Comparison of ENCODE assay signal across 14 cellular contexts in genomic region chr20:43744121-43744520, GRCh38. TPM values are rescaled to one million over a fixed set of nuclear protein-coding genes. Genes with fewer than 3 reads are reported as not detected.
DNase-seq lines count a peak whose midpoint lies in the region; ATAC-seq, FAIRE-seq and TF ChIP-seq lines count a peak whose summit lies in the region.
"Had no signal": no experiment of that assay in that cellular context is flagged by ENCODE, and none has a peak within 500 bp of the region (broad histone marks: within the 10 kb centered on the region; RNA-seq: fewer than 3 reads in every experiment).

No MANE protein-coding gene starts in this region.

- H3K4ac ChIP-seq in IMR-90 (ENCODE audit: low read depth, low read length): no peak overlapping the region

- H4K8ac ChIP-seq in IMR-90 (ENCODE audit: low read depth in 2 of 2, low read length in 2 of 2): no peak overlapping the region

- H3K9me1 ChIP-seq in IMR-90 (ENCODE audit: insufficient read depth, low read length): no peaks in the 10 kb centered on the region

- TF ChIP-seq CTCF in HepG2 (CRISPR knock-in tag; IDR thresholded peaks at IDR 0.05): no peak
- TF ChIP-seq CTCF in right lobe of liver (IDR thresholded peaks at IDR 0.05): no peak
- no peak for TF ChIP-seq CTCF in IMR-90 (conservative IDR thresholded peaks at IDR 0.05; ENCODE audit: low read depth, low read length)
- TF ChIP-seq CTCF in upper lobe of right lung (IDR thresholded peaks at IDR 0.05): no peak
- TF ChIP-seq CTCF in GM13977 (IDR thresholded peaks at IDR 0.05; ENCODE audit: extremely low read depth, insufficient read depth, missing control alignments): no peak

- H3K56ac ChIP-seq in IMR-90 (ENCODE audit: extremely low read depth, insufficient read depth, low read length): no peak overlapping the region

- WGBS in HepG2 (ENCODE audit: low lambda C conversion rate): 7% methylated on average over 7 of the region's 7 CpGs
- WGBS in right lobe of liver (ENCODE audit: insufficient coverage, low coverage, low lambda C conversion rate, missing lambda C conversion rate): 80% methylated on average over 2 of the region's 7 CpGs
- 83% methylated on average over 1 of the region's 7 CpGs; no CpG with 5 or more reads in 1 of the 2 experiments for WGBS in IMR-90 (ENCODE audit: extremely low coverage in 2 of 2, insufficient read length in 1 of 2), 2 experiments

- in situ Hi-C loops in HepG2 (cut with HindIII; ENCODE audit: extremely low pct_ligation_motif_present, low pct_unique_long_range_greater_than_20kb) (no loop called here), IMR-90 (cut with MboI; ENCODE audit: low sequenced_read_pairs) (no loop called here), GM13977 (cut with MboI; ENCODE audit: low pct_unique_long_range_greater_than_20kb, low sequenced_read_pairs, unreplicated experiment) (no loop called here)

- no peaks in the 10 kb centered on the region for H3K79me2 ChIP-seq in HepG2 (ENCODE audit: insufficient read depth, low read length)

- no peak overlapping the region for H3K23ac ChIP-seq in IMR-90 (ENCODE audit: low read depth, low read length)

- H3K79me1 ChIP-seq in IMR-90 (ENCODE audit: low read depth in 1 of 2, low read length in 2 of 2): no peaks in the 10 kb centered on the region

- peaks cover 8% of the 10 kb centered on the region for H3K4me1 ChIP-seq in HepG2 (ENCODE audit: insufficient read depth, low read length)
- peaks cover 0 to 7% (median under 1%) of the 10 kb centered on the region in 4 donors for H3K4me1 ChIP-seq in right lobe of liver
- no peaks in the 10 kb centered on the region; the same call in 1 of the 2 replicates for H3K4me1 ChIP-seq in IMR-90 (ENCODE audit: control insufficient read depth, insufficient read depth, low read length)
- H3K4me1 ChIP-seq in upper lobe of right lung: peaks cover 6% of the 10 kb centered on the region
- no peaks in the 10 kb centered on the region for H3K4me1 ChIP-seq in CD8-positive, alpha-beta memory T cell (ENCODE audit: insufficient read depth, low read length)

- H2AK5ac ChIP-seq in IMR-90 (ENCODE audit: low read depth, low read length): no peak overlapping the region

- H3K36me3 ChIP-seq in HepG2 (replicated peaks in 1 of 2; ENCODE audit: control insufficient read depth in 1 of 2, insufficient read depth in 2 of 2, low read length in 2 of 2) (no peaks in the 10 kb centered on the region), right lobe of liver (no peaks in the 10 kb centered on the region), IMR-90 (ENCODE audit: control insufficient read depth, insufficient read depth, low read length) (no peaks in the 10 kb centered on the region), upper lobe of right lung (no peaks in the 10 kb centered on the region)
- H3K36me3 ChIP-seq in CD8-positive, alpha-beta memory T cell (ENCODE audit: insufficient read depth, low read length): no peaks in the 10 kb centered on the region

- H3K4me1 Mint-ChIP-seq in activated T-cell treated with anti-CD3 and anti-CD28 coated beads, Interleukin-2, amount 50 U/mL, for 72 hours (ENCODE audit: low read depth): peaks cover 17% of the 10 kb centered on the region
- H3K4me1 Mint-ChIP-seq in CD8-positive, alpha-beta memory T cell: no peaks in the 10 kb centered on the region
- H3K4me1 Mint-ChIP-seq: CD4-positive, alpha-beta memory T cell had no signal

- no peak overlapping the region for H2BK120ac ChIP-seq in IMR-90 (ENCODE audit: low read depth, low read length)

- CTCF ChIA-PET in HepG2 (lab: Yijun Ruan, JAX; ENCODE audit: low intra/inter-chr PET ratio, low total read pairs) (no interaction called here), IMR-90 (lab: Yijun Ruan, JAX) (no interaction called here)
- CTCF ChIA-PET in CD8-positive, alpha-beta memory T cell (lab: Charles Lee): interaction anchor here (0.7 kb wide), 1 partner anchor 338 kb away, joined by 3 read pairs; no protein-coding TSS in a partner anchor

- TF ChIP-seq POLR2A in HepG2 (IDR thresholded peaks at IDR 0.05; ENCODE audit: insufficient read depth in 1 of 2, low read depth in 2 of 2, low read length in 2 of 2): no peak
- no peak for TF ChIP-seq POLR2A in right lobe of liver (IDR thresholded peaks at IDR 0.05)
- TF ChIP-seq POLR2A in IMR-90 (IDR thresholded peaks at IDR 0.05; ENCODE audit: low read depth, low read length): no peak

- H2BK20ac ChIP-seq in IMR-90 (ENCODE audit: low read depth, low read length): no peak overlapping the region

- H4K91ac ChIP-seq in IMR-90 (ENCODE audit: insufficient read depth, low read depth, low read length): no peak overlapping the region

- DNase-seq in HepG2 (ENCODE audit: low spot score): no peak
- DNase-seq in right lobe of liver: no peak
- peak; percentile 72 for DNase-seq in IMR-90
- DNase-seq in activated T-cell treated with anti-CD3 and anti-CD28 coated beads, Interleukin-2, amount 50 U/mL, for 72 hours: peak; percentile 60 to 74
- DNase-seq in upper lobe of right lung: no peak
- no peak for DNase-seq in CD8-positive, alpha-beta memory T cell
- DNase-seq in GM13977 (ENCODE audit: low spot score): no peak
- DNase-seq: activated CD4-positive, alpha-beta T cell treated with anti-CD3 and anti-CD28 coated beads for 1 hour; CD4-positive, alpha-beta memory T cell; NCI-H146; posterior cingulate gyrus had no signal

- no peak overlapping the region for H3K27ac Mint-ChIP-seq in activated T-cell treated with anti-CD3 and anti-CD28 coated beads, Interleukin-2, amount 50 U/mL, for 72 hours
- H3K27ac Mint-ChIP-seq in CD8-positive, alpha-beta memory T cell: no peak overlapping the region
- H3K27ac Mint-ChIP-seq: memory B cell had no signal

- H3K18ac ChIP-seq in IMR-90 (ENCODE audit: low read depth, low read length): no peak overlapping the region

- peaks cover 17% of the 10 kb centered on the region for H3K27me3 Mint-ChIP-seq in activated T-cell treated with anti-CD3 and anti-CD28 coated beads, Interleukin-2, amount 50 U/mL, for 72 hours (ENCODE audit: low read depth)
- peaks cover 1 to 18% of the 10 kb centered on the region in 2 donors for H3K27me3 Mint-ChIP-seq in CD8-positive, alpha-beta memory T cell
- H3K27me3 Mint-ChIP-seq: memory B cell had no signal

- ATAC-seq in HepG2 (peak; percentile 47), right lobe of liver (no peak), IMR-90 (ENCODE audit: low read depth) (peak; percentile 50), upper lobe of right lung (peak; percentile 58), GM18873 (IDR thresholded peaks at IDR 0.05; ENCODE audit: low FRiP score, unreplicated experiment) (no peak)
- ATAC-seq in activated T-cell treated with anti-CD3 and anti-CD28 coated beads, Interleukin-2, amount 50 U/mL, for 72 hours (replicated peaks in 1 of 2): peak; percentile 97

- no peaks in the 10 kb centered on the region for H3K36me3 Mint-ChIP-seq in activated T-cell treated with anti-CD3 and anti-CD28 coated beads, Interleukin-2, amount 50 U/mL, for 72 hours (ENCODE audit: insufficient read depth in 2 of 2)
- no peaks in the 10 kb centered on the region for H3K36me3 Mint-ChIP-seq in CD8-positive, alpha-beta memory T cell
- H3K36me3 Mint-ChIP-seq: CD4-positive, alpha-beta memory T cell; memory B cell had no signal

- H3K27me3 ChIP-seq in HepG2 (ENCODE audit: control insufficient read depth in 1 of 2, insufficient read depth in 2 of 2, low read length in 2 of 2) (peaks cover 3 to 46% of the 10 kb centered on the region in 2 experiments; a peak in 4 of 5 replicates), right lobe of liver (no peaks in the 10 kb centered on the region), IMR-90 (ENCODE audit: control insufficient read depth, insufficient read depth, low read length) (no peaks in the 10 kb centered on the region; the same call in 1 of the 2 replicates), upper lobe of right lung (peaks cover 3% of the 10 kb centered on the region)
- peaks cover 6% of the 10 kb centered on the region for H3K27me3 ChIP-seq in CD8-positive, alpha-beta memory T cell (ENCODE audit: insufficient read depth, low read length, poor library complexity, severe bottlenecking)

- H3K27ac ChIP-seq in HepG2 (ENCODE audit: extremely low read length, insufficient read depth, low read length): no peak overlapping the region
- no peak overlapping the region for H3K27ac ChIP-seq in right lobe of liver
- H3K27ac ChIP-seq in IMR-90 (ENCODE audit: insufficient read depth, low read length): no peak overlapping the region
- no peak overlapping the region for H3K27ac ChIP-seq in upper lobe of right lung
- no peak overlapping the region for H3K27ac ChIP-seq in CD8-positive, alpha-beta memory T cell (ENCODE audit: low read depth, low read length)

- H4K5ac ChIP-seq in IMR-90 (ENCODE audit: low read depth, low read length): no peak overlapping the region

- TF ChIP-seq RAD21 in HepG2 (CRISPR knock-in tag; IDR thresholded peaks at IDR 0.05): no peak
- no peak for TF ChIP-seq RAD21 in IMR-90 (IDR thresholded peaks at IDR 0.05; ENCODE audit: low read length)

- H2BK15ac ChIP-seq in IMR-90 (ENCODE audit: low read depth, low read length): no peak overlapping the region

- FAIRE-seq in HepG2 (lab: Jason Lieb, UNC): no peak
- FAIRE-seq: GM12891 had no signal

- POLR2A ChIA-PET in HepG2 (lab: Yijun Ruan, JAX) (no interaction called here), IMR-90 (lab: Charles Lee; ENCODE audit: unreplicated experiment) (no interaction called here)
- POLR2A ChIA-PET in CD8-positive, alpha-beta memory T cell (lab: Charles Lee): no interaction called here

- no peak overlapping the region for H3K4me3 Mint-ChIP-seq in activated T-cell treated with anti-CD3 and anti-CD28 coated beads, Interleukin-2, amount 50 U/mL, for 72 hours
- no peak overlapping the region for H3K4me3 Mint-ChIP-seq in CD8-positive, alpha-beta memory T cell
- H3K4me3 Mint-ChIP-seq: CD4-positive, alpha-beta memory T cell; memory B cell had no signal

- H2AK9ac ChIP-seq in IMR-90 (replicated peaks; ENCODE audit: low read depth, low read length, poor library complexity): peak overlapping the region; percentile 45

- intact Hi-C loops in HepG2 (cut with micrococcal nuclease; ENCODE audit: unreplicated experiment): no loop called here
- intact Hi-C loops in right lobe of liver (cut with DNase I): no loop called here
- intact Hi-C loops in IMR-90 (cut with micrococcal nuclease): no loop called here
- intact Hi-C loops in upper lobe of right lung (cut with DNase I): no loop called here

- BruUV-seq in HepG2 (replicated peaks; lab: Mats Ljungman, UMichigan) (no TSS peak), IMR-90 (replicated peaks; lab: Mats Ljungman, UMichigan) (no TSS peak)

- H3K9ac ChIP-seq in HepG2 (ENCODE audit: insufficient read depth, low read depth, low read length) (no peak overlapping the region), IMR-90 (ENCODE audit: low read depth, low read length) (no peak overlapping the region)

- H2AFZ ChIP-seq in HepG2 (ENCODE audit: low read length): no peak overlapping the region
- H2AFZ ChIP-seq in IMR-90 (replicated peaks; ENCODE audit: low read length, poor library complexity): peak overlapping the region; percentile 66

- H4K20me1 ChIP-seq in HepG2 (ENCODE audit: insufficient read depth, low read length) (no peaks in the 10 kb centered on the region), IMR-90 (ENCODE audit: insufficient read depth, low read length) (no peaks in the 10 kb centered on the region)

- H3K4me2 ChIP-seq in HepG2 (ENCODE audit: low read depth, low read length) (no peak overlapping the region), IMR-90 (ENCODE audit: low read depth, low read length) (no peak overlapping the region)

- H3K14ac ChIP-seq in IMR-90 (replicated peaks; ENCODE audit: low read depth, low read length): no peak overlapping the region

- H3K9me3 ChIP-seq in HepG2 (ENCODE audit: low read length): no peaks in the 10 kb centered on the region
- H3K9me3 ChIP-seq in right lobe of liver: no peaks in the 10 kb centered on the region
- no peaks in the 10 kb centered on the region; the same call in 1 of the 2 replicates for H3K9me3 ChIP-seq in IMR-90 (ENCODE audit: control insufficient read depth, insufficient read depth, low read length)
- no peaks in the 10 kb centered on the region for H3K9me3 ChIP-seq in upper lobe of right lung
- H3K9me3 ChIP-seq in CD8-positive, alpha-beta memory T cell (ENCODE audit: low read length): no peaks in the 10 kb centered on the region

- H2BK5ac ChIP-seq in IMR-90 (ENCODE audit: low read depth, low read length, poor library complexity, severe bottlenecking): no peak overlapping the region

- no peaks in the 10 kb centered on the region for H3K9me3 Mint-ChIP-seq in activated T-cell treated with anti-CD3 and anti-CD28 coated beads, Interleukin-2, amount 50 U/mL, for 72 hours
- no peaks in the 10 kb centered on the region for H3K9me3 Mint-ChIP-seq in CD8-positive, alpha-beta memory T cell
- H3K9me3 Mint-ChIP-seq: CD4-positive, alpha-beta memory T cell; memory B cell had no signal

- no peak overlapping the region for H3K4me3 ChIP-seq in HepG2 (replicated peaks in 1 of 3; ENCODE audit: insufficient read depth in 1 of 3, low read depth in 2 of 3, low read length in 3 of 3)
- no peak overlapping the region for H3K4me3 ChIP-seq in right lobe of liver
- H3K4me3 ChIP-seq in IMR-90 (ENCODE audit: insufficient read depth, low read depth, low read length): no peak overlapping the region
- no peak overlapping the region for H3K4me3 ChIP-seq in upper lobe of right lung
- no peak overlapping the region for H3K4me3 ChIP-seq in CD8-positive, alpha-beta memory T cell (ENCODE audit: low read length)

- dilution Hi-C loops in IMR-90 (cut with HindIII; ENCODE audit: low sequenced_read_pairs, unreplicated experiment): no loop called here

- TF ChIP-seq EP300 in HepG2 (IDR thresholded peaks at IDR 0.05; ENCODE audit: low read depth in 2 of 2, low read length in 2 of 2): no peak
- no peak for TF ChIP-seq EP300 in HepG2 (CRISPR knock-in tag; IDR thresholded peaks at IDR 0.05; ENCODE audit: borderline replicate concordance)

RNA-seq across cellular contexts. Expression of gene GTSF1L, which starts 17.3 kb away (rescaled TPM):
- total RNA-seq in HepG2 (2016; rRNA removed; fragmentation: Illumina TruSeq; extraction: Trizol) (not detected in 2 replicates), right lobe of liver (not detected), IMR-90 (2012; rRNA removed) (not detected in 2 replicates), upper lobe of right lung (not detected)
- total RNA-seq in HepG2 (2016; cell fraction: cytosol; rRNA removed; fragmentation: Illumina TruSeq; extraction: Trizol; ENCODE audit: low read depth): not detected in 2 replicates
- total RNA-seq in HepG2 (2016; cell fraction: insoluble cytoplasmic fraction; rRNA removed; fragmentation: Illumina TruSeq; extraction: Trizol): not detected in 2 replicates
- not detected in 2 replicates for total RNA-seq in HepG2 (2016; cell fraction: membrane; rRNA removed; fragmentation: Illumina TruSeq; extraction: Trizol)
- not detected in 2 replicates for total RNA-seq in HepG2 (2016; cell fraction: nucleus; rRNA removed; fragmentation: Illumina TruSeq; extraction: Trizol)
- polyA plus RNA-seq in HepG2 (2011; rRNA removed) (not detected in 2 replicates), IMR-90 (2012; rRNA removed) (not detected in 2 replicates)
- polyA plus RNA-seq in HepG2 (2011; cell fraction: cytosol; rRNA removed): not detected in 2 replicates
- polyA plus RNA-seq in HepG2 (2011; cell fraction: nucleus; rRNA removed): not detected in 2 replicates
- not detected in 2 replicates for polyA plus RNA-seq in HepG2 (2012)
- not detected in 2 replicates for polyA plus RNA-seq in HepG2 (2016; cell fraction: cytosol; fragmentation: Illumina TruSeq; extraction: Trizol; ENCODE audit: low read depth)
- polyA plus RNA-seq in HepG2 (2016; cell fraction: insoluble cytoplasmic fraction; fragmentation: Illumina TruSeq; extraction: Trizol; ENCODE audit: low read depth): not detected in 2 replicates
- polyA plus RNA-seq in HepG2 (2016; cell fraction: membrane; fragmentation: Illumina TruSeq; extraction: Trizol; ENCODE audit: low read depth): not detected in 2 replicates
- not detected in 2 replicates for polyA plus RNA-seq in HepG2 (2016; cell fraction: nucleus; fragmentation: Illumina TruSeq; extraction: Trizol; ENCODE audit: insufficient read depth, low read depth)
- not detected in 2 replicates for polyA minus RNA-seq in HepG2 (2011; rRNA and poly(A)+ RNA removed; ENCODE audit: low replicate concordance)
- not detected in 2 replicates for polyA minus RNA-seq in HepG2 (2011; cell fraction: cytosol; rRNA and poly(A)+ RNA removed)
- polyA minus RNA-seq in HepG2 (2011; cell fraction: nucleus; rRNA and poly(A)+ RNA removed): not detected in 2 replicates
- not detected in 2 replicates for polyA plus RNA-seq in IMR-90 (2012; cell fraction: cytosol; rRNA removed)
- not detected in 2 replicates for polyA plus RNA-seq in IMR-90 (2012; cell fraction: nucleus; rRNA removed; ENCODE audit: low replicate concordance)
- total RNA-seq in activated T-cell treated with anti-CD3 and anti-CD28 coated beads, Interleukin-2, amount 50 U/mL, for 72 hours: not detected
- total RNA-seq in CD8-positive, alpha-beta memory T cell: not detected
- not detected for polyA plus RNA-seq in CD8-positive, alpha-beta memory T cell
- total RNA-seq: CD4-positive, alpha-beta memory T cell had no signal
- polyA plus RNA-seq: CD4-positive, alpha-beta memory T cell had no signal

Comparison
In these comparisons a context has a peak if more than half of its experiments do, and no peak if none do; other contexts are left out.
1. ATAC-seq: peak in HepG2 (single experiment), IMR-90 (single experiment), activated T-cell treated with anti-CD3 and anti-CD28 coated beads, Interleukin-2, amount 50 U/mL, for 72 hours (2 of 2) and upper lobe of right lung (single experiment); none in right lobe of liver (0 of 4) and GM18873 (single experiment).
2. DNase-seq: peak in IMR-90 (single experiment) and activated T-cell treated with anti-CD3 and anti-CD28 coated beads, Interleukin-2, amount 50 U/mL, for 72 hours (2 of 2); none in HepG2 (single experiment), right lobe of liver (0 of 3), upper lobe of right lung (single experiment), CD8-positive, alpha-beta memory T cell (0 of 5) and GM13977 (single experiment).